8 cellular contexts compared by ENCODE assay signal in genomic region chr16:24070851-24071250, GRCh38.
DNase-seq lines count a peak whose midpoint lies in the region; ATAC-seq, FAIRE-seq and TF ChIP-seq lines count a peak whose summit lies in the region.

No MANE protein-coding gene starts in this region.

- intact Hi-C loops in activated CD4-positive, alpha-beta T cell treated with anti-CD3 and anti-CD28 coated beads, Interleukin-2, amount 10 ng/mL, durations not matched to agents 24 days and 14 days (cut with micrococcal nuclease), result loop anchor here (1.0 kb wide), 1 partner anchor 182 kb away; no protein-coding TSS in a partner anchor
- intact Hi-C loops in heart right ventricle (cut with DNase I) (loop anchor here in 9 of 10 donors (2.0 to 10.0 kb wide), 4 partner anchors 181 to 186 kb away; partner anchors contain the start of gene CACNG3 (in 2 of the 9)), posterior vena cava (cut with DNase I) (no loop called here)

- no peak overlapping the region for H3K4me3 ChIP-seq in heart right ventricle

- H3K9me3 Mint-ChIP-seq in activated CD4-positive, alpha-beta T cell treated with anti-CD3 and anti-CD28 coated beads, Interleukin-2, amount 10 ng/mL, durations not matched to agents 24 days and 14 days, result no peaks in the 10 kb centered on the region

- peak; percentile 81 for FAIRE-seq in GM12891 (lab: Jason Lieb, UNC)

- TF ChIP-seq CTCF in heart right ventricle (IDR thresholded peaks at IDR 0.05), result peak; percentile 33 to 62 (median 60)

- no peak overlapping the region for H3K27ac ChIP-seq in heart right ventricle

- H3K27me3 Mint-ChIP-seq in activated CD4-positive, alpha-beta T cell treated with anti-CD3 and anti-CD28 coated beads, Interleukin-2, amount 10 ng/mL, durations not matched to agents 24 days and 14 days, result no peaks in the 10 kb centered on the region

- H3K36me3 ChIP-seq in heart right ventricle, result no peaks in the 10 kb centered on the region

- 18 to 22% methylated on average over 1 of the region's 1 CpG for WGBS in heart right ventricle, 2 donors

- H3K27ac Mint-ChIP-seq in activated CD4-positive, alpha-beta T cell treated with anti-CD3 and anti-CD28 coated beads, Interleukin-2, amount 10 ng/mL, durations not matched to agents 24 days and 14 days, result no peak overlapping the region

- H3K27me3 ChIP-seq in heart right ventricle, result peaks cover 0 to 10% (median 0%) of the 10 kb centered on the region in 7 donors

- no peaks in the 10 kb centered on the region for H3K36me3 Mint-ChIP-seq in activated CD4-positive, alpha-beta T cell treated with anti-CD3 and anti-CD28 coated beads, Interleukin-2, amount 10 ng/mL, durations not matched to agents 24 days and 14 days (ENCODE audit: low read depth)

- peak in 1 of 8 donors; percentile 53 for ATAC-seq in heart right ventricle
- ATAC-seq in HG02678 (IDR thresholded peaks at IDR 0.05; ENCODE audit: unreplicated experiment), result no peak

- peaks cover 15% of the 10 kb centered on the region for H3K4me1 Mint-ChIP-seq in activated CD4-positive, alpha-beta T cell treated with anti-CD3 and anti-CD28 coated beads, Interleukin-2, amount 10 ng/mL, durations not matched to agents 24 days and 14 days

- no peak for TF ChIP-seq POLR2A in GM12891 (IDR thresholded peaks at IDR 0.05; ENCODE audit: low read depth, low read length)

- H3K4me3 Mint-ChIP-seq in activated CD4-positive, alpha-beta T cell treated with anti-CD3 and anti-CD28 coated beads, Interleukin-2, amount 10 ng/mL, durations not matched to agents 24 days and 14 days, result no peak overlapping the region

- no peaks in the 10 kb centered on the region for H3K4me1 ChIP-seq in heart right ventricle

- DNase-seq in AG20443 (ENCODE audit: low spot score) (peak; percentile 46), GM12891 (ENCODE audit: insufficient read length, low spot score) (peak; percentile 36), M059J (ENCODE audit: low read depth) (peak; percentile 50), heart right ventricle (peak in 1 of 2 donors; percentile 6), posterior vena cava (ENCODE audit: low spot score) (no peak)
- peak; percentile 74 for DNase-seq in activated CD4-positive, alpha-beta T cell treated with anti-CD3 and anti-CD28 coated beads, Interleukin-2, amount 10 ng/mL, durations not matched to agents 24 days and 14 days
- DNase-seq in stimulated activated CD4-positive, alpha-beta T cell treated with anti-CD3 and anti-CD28 coated beads, Interleukin-2, amount 100 ng/mL, for 48 hours, result peak; percentile 18 to 28

- H3K9me3 ChIP-seq in heart right ventricle, result no peaks in the 10 kb centered on the region

TF ChIP-seq in GM12891, 5 proteins besides CTCF, POLR2A, EP300 and RAD21:
- TF ChIP-seq SPI1 (IDR thresholded peaks at IDR 0.05; ENCODE audit: low read depth, low read length), result no peak
- no peak for TF ChIP-seq TAF1 (IDR thresholded peaks at IDR 0.05; ENCODE audit: low read depth, low read length)
- no peak for TF ChIP-seq PAX5 (IDR thresholded peaks at IDR 0.05; ENCODE audit: insufficient read depth, low read length, severe bottlenecking)
- TF ChIP-seq POLR2AphosphoS5 (IDR thresholded peaks at IDR 0.05; ENCODE audit: low read depth, low read length), result no peak
- no peak for TF ChIP-seq POU2F2 (IDR thresholded peaks at IDR 0.05; ENCODE audit: low read depth, low read length)

Comparison
In these comparisons a context has a peak if more than half of its experiments do, and no peak if none do; other contexts are left out.
1. intact Hi-C loops: an anchor here in activated CD4-positive, alpha-beta T cell treated with anti-CD3 and anti-CD28 coated beads, Interleukin-2, amount 10 ng/mL, durations not matched to agents 24 days and 14 days (1.0 kb wide) and heart right ventricle (2.0 to 10.0 kb wide); none called in posterior vena cava.